12 cellular contexts compared by ENCODE assay signal in the genomic region with DNA sequence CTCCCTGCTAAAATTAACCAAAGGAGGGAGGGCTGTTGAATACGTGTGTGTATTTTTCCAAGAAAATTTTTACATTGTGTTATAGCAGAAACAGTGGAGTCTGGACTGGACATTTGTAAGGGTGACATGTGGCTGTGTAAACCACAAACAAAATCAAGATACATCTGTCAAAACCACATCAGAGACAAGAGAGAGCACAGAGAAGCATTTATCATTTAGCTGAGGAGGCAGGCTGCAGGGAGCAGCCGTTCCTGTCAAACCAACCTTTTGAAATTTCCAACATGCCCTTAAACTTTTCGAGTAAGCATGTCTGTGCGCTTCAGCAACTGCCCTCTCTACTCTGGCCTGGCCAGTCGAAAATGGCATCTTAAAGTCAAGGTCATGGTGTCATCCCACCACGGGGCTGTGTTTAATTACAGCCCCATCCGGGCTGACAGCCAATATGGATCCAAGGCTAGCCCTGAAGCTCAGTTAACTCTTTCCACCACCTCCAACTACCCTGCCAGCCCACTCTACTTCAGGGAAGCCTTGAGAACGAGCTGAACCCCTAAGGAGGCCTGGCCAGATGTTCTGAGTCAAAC. TPM values are rescaled to one million over a fixed set of nuclear protein-coding genes. Genes with fewer than 3 reads are reported as not detected.
DNase-seq lines count a peak whose midpoint lies in the region; ATAC-seq and TF ChIP-seq lines count a peak whose summit lies in the region.
"Had no signal": no experiment of that assay in that cellular context is flagged by ENCODE, and none has a peak within 500 bp of the region (broad histone marks: within the 10 kb centered on the region; RNA-seq: fewer than 3 reads in every experiment).

No MANE protein-coding gene starts in this region.

- H3K27me3 ChIP-seq in foreskin keratinocyte = no peaks in the 10 kb centered on the region
- peaks cover 37% of the 10 kb centered on the region for H3K27me3 ChIP-seq in suprapubic skin

- peaks cover 5% of the 10 kb centered on the region for H3K36me3 Mint-ChIP-seq in T-helper 17 cell (ENCODE audit: low read depth)
- H3K36me3 Mint-ChIP-seq in stimulated activated effector memory CD8-positive, alpha-beta T cell treated with anti-CD3 and anti-CD28 coated beads, Interleukin-12 subunit alpha, Interleukin-12 subunit beta, amount 100 ng/mL, for 72 hours = no peaks in the 10 kb centered on the region
- H3K36me3 Mint-ChIP-seq: activated naive CD8-positive, alpha-beta T cell treated with anti-CD3 and anti-CD28 coated beads, Interleukin-2, amount 10 ng/mL, durations not matched to agents 7 days and 5 days had no signal

- no peaks in the 10 kb centered on the region for H3K36me3 ChIP-seq in suprapubic skin

- DNase-seq in foreskin keratinocyte = no peak
- no peak for DNase-seq in suprapubic skin (ENCODE audit: low spot score in 2 of 2)
- DNase-seq in T-helper 17 cell = no peak
- no peak for DNase-seq in left colon
- DNase-seq in stimulated activated effector memory CD8-positive, alpha-beta T cell treated with anti-CD3 and anti-CD28 coated beads, Interleukin-12 subunit alpha, Interleukin-12 subunit beta, amount 100 ng/mL, for 72 hours (ENCODE audit: low spot score in 2 of 2) = no peak
- DNase-seq: activated CD8-positive, alpha-beta memory T cell treated with anti-CD3 and anti-CD28 coated beads for 24 hours; activated naive CD8-positive, alpha-beta T cell treated with anti-CD3 and anti-CD28 coated beads, Interleukin-2, amount 10 ng/mL, durations not matched to agents 7 days and 5 days; NCI-H187; nucleus accumbens; T1000 had no signal

- H3K27ac Mint-ChIP-seq in T-helper 17 cell = no peak overlapping the region
- no peak overlapping the region for H3K27ac Mint-ChIP-seq in stimulated activated effector memory CD8-positive, alpha-beta T cell treated with anti-CD3 and anti-CD28 coated beads, Interleukin-12 subunit alpha, Interleukin-12 subunit beta, amount 100 ng/mL, for 72 hours
- H3K27ac Mint-ChIP-seq: activated naive CD8-positive, alpha-beta T cell treated with anti-CD3 and anti-CD28 coated beads, Interleukin-2, amount 10 ng/mL, durations not matched to agents 7 days and 5 days had no signal

- peak; percentile 37 for ATAC-seq in GM21360 (IDR thresholded peaks at IDR 0.05; ENCODE audit: unreplicated experiment)
- ATAC-seq in HG03575 (IDR thresholded peaks at IDR 0.05; ENCODE audit: extremely low read depth, insufficient number of reproducible peaks, low FRiP score, unreplicated experiment) = peak; percentile 33
- no peak for ATAC-seq in foreskin keratinocyte
- no peak for ATAC-seq in T-helper 17 cell
- ATAC-seq in left colon = no peak
- no peak for ATAC-seq in stimulated activated effector memory CD8-positive, alpha-beta T cell treated with anti-CD3 and anti-CD28 coated beads, Interleukin-12 subunit alpha, Interleukin-12 subunit beta, amount 100 ng/mL, for 72 hours

- peaks cover 9% of the 10 kb centered on the region for H3K4me1 Mint-ChIP-seq in T-helper 17 cell
- H3K4me1 Mint-ChIP-seq in stimulated activated effector memory CD8-positive, alpha-beta T cell treated with anti-CD3 and anti-CD28 coated beads, Interleukin-12 subunit alpha, Interleukin-12 subunit beta, amount 100 ng/mL, for 72 hours = peaks cover 10% of the 10 kb centered on the region

- no peak for TF ChIP-seq EP300 in suprapubic skin (IDR thresholded peaks at IDR 0.05)

- H3K4me3 Mint-ChIP-seq in T-helper 17 cell = no peak overlapping the region
- H3K4me3 Mint-ChIP-seq in stimulated activated effector memory CD8-positive, alpha-beta T cell treated with anti-CD3 and anti-CD28 coated beads, Interleukin-12 subunit alpha, Interleukin-12 subunit beta, amount 100 ng/mL, for 72 hours = no peak overlapping the region
- H3K4me3 Mint-ChIP-seq: activated naive CD8-positive, alpha-beta T cell treated with anti-CD3 and anti-CD28 coated beads, Interleukin-2, amount 10 ng/mL, durations not matched to agents 7 days and 5 days had no signal

- H3K9me3 ChIP-seq in suprapubic skin (no peaks in the 10 kb centered on the region), T-helper 17 cell (ENCODE audit: control insufficient read depth, low read length, poor library complexity, severe bottlenecking) (no peaks in the 10 kb centered on the region)

- no peak overlapping the region for H3K4me3 ChIP-seq in suprapubic skin

- intact Hi-C loops in left colon (cut with DNase I, micrococcal nuclease) = loop anchor here in 1 of 2 donors (10.0 kb wide), 1 partner anchor 330 kb away; no protein-coding TSS in a partner anchor

- WGBS in suprapubic skin = 31% methylated on average over 8 of the region's 8 CpGs

- TF ChIP-seq POLR2A in suprapubic skin (IDR thresholded peaks at IDR 0.05) = no peak

- TF ChIP-seq CTCF in foreskin keratinocyte (conservative IDR thresholded peaks at IDR 0.05) (no peak), suprapubic skin (IDR thresholded peaks at IDR 0.05) (no peak)

- peaks cover 48% of the 10 kb centered on the region for H3K4me1 ChIP-seq in foreskin keratinocyte
- peaks cover 61% of the 10 kb centered on the region for H3K4me1 ChIP-seq in suprapubic skin

- peak overlapping the region; percentile 70 for H3K27ac ChIP-seq in foreskin keratinocyte
- H3K27ac ChIP-seq in suprapubic skin = peak overlapping the region; percentile 91

- peaks cover 80% of the 10 kb centered on the region for H3K27me3 Mint-ChIP-seq in T-helper 17 cell

- H3K9me3 Mint-ChIP-seq in stimulated activated effector memory CD8-positive, alpha-beta T cell treated with anti-CD3 and anti-CD28 coated beads, Interleukin-12 subunit alpha, Interleukin-12 subunit beta, amount 100 ng/mL, for 72 hours = no peaks in the 10 kb centered on the region
- H3K9me3 Mint-ChIP-seq: activated naive CD8-positive, alpha-beta T cell treated with anti-CD3 and anti-CD28 coated beads, Interleukin-2, amount 10 ng/mL, durations not matched to agents 7 days and 5 days had no signal

RNA-seq across cellular contexts. Expression of a gene that starts 8.4 kb away (rescaled TPM):
- total RNA-seq in foreskin keratinocyte (7.1 and 7.2 TPM in 2 replicates), suprapubic skin (100 to 1,000 TPM in 2 of 4 donors, 10 to 100 TPM in 2; 67.1 to 222 (median 113) TPM), T-helper 17 cell (1 to 10 TPM; 2.5 to 9.2 TPM), left colon (10 to 100 TPM; 28.9 to 29.0 TPM)
- polyA plus RNA-seq in foreskin keratinocyte = 5.3 and 6.9 TPM in 2 replicates

Comparison
In these comparisons a context has a peak if more than half of its experiments do, and no peak if none do; other contexts are left out.
1. ATAC-seq: peak in GM21360 (single experiment) and HG03575 (single experiment); none in foreskin keratinocyte (single experiment), T-helper 17 cell (single experiment), left colon (single experiment) and stimulated activated effector memory CD8-positive, alpha-beta T cell treated with anti-CD3 and anti-CD28 coated beads, Interleukin-12 subunit alpha, Interleukin-12 subunit beta, amount 100 ng/mL, for 72 hours (single experiment).